ENCODE assay signal across 8 cellular contexts in genomic region chr11:61814242-61814957, GRCh38. TPM values are rescaled to one million over a fixed set of nuclear protein-coding genes. Genes with fewer than 3 reads are reported as not detected.
DNase-seq lines count a peak whose midpoint lies in the region; ATAC-seq, FAIRE-seq and TF ChIP-seq lines count a peak whose summit lies in the region.

No MANE protein-coding gene starts in this region.

- no peak overlapping the region for H3K23ac ChIP-seq in trophoblast cell (ENCODE audit: low read length)

- CTCF ChIA-PET in activated B cell treated with CpG ODN at 0.5 μM for 24 hours (lab: Charles Lee) = interaction anchor here (0.6 to 5.0 kb wide), 13 partner anchors 9 to 496 kb away, joined by 3 to 58 read pairs (median 4); partner anchors contain the start of genes CYB561A3 and FADS2

- H3K27me3 Mint-ChIP-seq in activated B cell treated with CpG ODN at 0.5 μM for 24 hours = peaks cover 4% of the 10 kb centered on the region

- peak overlapping the region; percentile 70 for H2AFZ ChIP-seq in trophoblast cell (ENCODE audit: insufficient read depth, low read length, poor library complexity)

- H3K9me3 Mint-ChIP-seq in activated B cell treated with CpG ODN at 0.5 μM for 24 hours = no peaks in the 10 kb centered on the region

- H3K4me1 ChIP-seq in HUES48 (ENCODE audit: control insufficient read depth, insufficient read depth, low read length) (peaks cover 12% of the 10 kb centered on the region), foreskin keratinocyte (peaks cover 7% of the 10 kb centered on the region), trophoblast cell (ENCODE audit: control insufficient read depth in 1 of 2, insufficient read depth in 2 of 2, low read length in 2 of 2) (peaks cover 0 to 8% of the 10 kb centered on the region in 2 experiments)

- peak overlapping the region; percentile 41 for H3K9ac ChIP-seq in HUES48 (ENCODE audit: low read depth, low read length)
- peak overlapping the region; percentile 79 for H3K9ac ChIP-seq in trophoblast cell (ENCODE audit: low read length)

- H3K27me3 ChIP-seq in HUES48 (ENCODE audit: control insufficient read depth, insufficient read depth, low read length) (no peaks in the 10 kb centered on the region), foreskin keratinocyte (no peaks in the 10 kb centered on the region), trophoblast cell (ENCODE audit: insufficient read depth, low read length) (no peaks in the 10 kb centered on the region)

- H2AK5ac ChIP-seq in trophoblast cell (ENCODE audit: low read length) = peak overlapping the region; percentile 24

- peak overlapping the region; percentile 92 for H3K4me3 Mint-ChIP-seq in activated B cell treated with CpG ODN at 0.5 μM for 24 hours

- POLR2A ChIA-PET in activated B cell treated with CpG ODN at 0.5 μM for 24 hours (lab: Charles Lee) = interaction anchor here (0.6 to 4.0 kb wide), 23 partner anchors 8 to 1037 kb away, joined by 3 to 61 read pairs (median 5); partner anchors contain the start of genes AHNAK, FADS2, FEN1 and FTH1

- H3K79me1 ChIP-seq in trophoblast cell (ENCODE audit: low read length) = peaks cover 26% of the 10 kb centered on the region

- TF ChIP-seq POLR2A in GM12891 (IDR thresholded peaks at IDR 0.05; ENCODE audit: low read depth, low read length) = no peak

- peak overlapping the region; percentile 54 for H2BK120ac ChIP-seq in trophoblast cell (ENCODE audit: insufficient read depth, low read length, poor library complexity)

- peaks cover 11% of the 10 kb centered on the region for H3K36me3 Mint-ChIP-seq in activated B cell treated with CpG ODN at 0.5 μM for 24 hours (ENCODE audit: low read depth)

- WGBS in trophoblast cell (ENCODE audit: extremely low coverage, insufficient coverage, insufficient read length) = no CpG with 5 or more reads among the region's 16 CpGs

- peak overlapping the region; percentile 38 for H2BK12ac ChIP-seq in trophoblast cell (ENCODE audit: low read length)

- H3K27ac Mint-ChIP-seq in activated B cell treated with CpG ODN at 0.5 μM for 24 hours = peak overlapping the region; percentile 87

- peak overlapping the region; percentile 90 for H4K8ac ChIP-seq in trophoblast cell (ENCODE audit: low read depth, low read length)

- H4K12ac ChIP-seq in trophoblast cell (ENCODE audit: low read depth, low read length) = peak overlapping the region; percentile 55

- H2BK5ac ChIP-seq in trophoblast cell (ENCODE audit: low read depth, low read length, poor library complexity) = peak overlapping the region; percentile 84

- peak overlapping the region; percentile 60 for H3K14ac ChIP-seq in trophoblast cell (ENCODE audit: low read length)

- peak overlapping the region; percentile 85 for H4K91ac ChIP-seq in trophoblast cell (ENCODE audit: low read depth, low read length)

- peaks cover 45% of the 10 kb centered on the region for H3K36me3 ChIP-seq in HUES48 (ENCODE audit: control insufficient read depth, insufficient read depth, low read length)
- peaks cover 38 to 45% of the 10 kb centered on the region in 2 experiments for H3K36me3 ChIP-seq in trophoblast cell (ENCODE audit: control insufficient read depth in 1 of 2, insufficient read depth in 2 of 2, low read length in 2 of 2)

- DNase-seq in CD1c-positive myeloid dendritic cell (ENCODE audit: extremely low spot score) = peak; percentile 75
- no peak for DNase-seq in activated B cell treated with CpG ODN at 0.5 μM for 24 hours
- DNase-seq in foreskin keratinocyte = peak in 1 of 2 donors; percentile 71
- peak; percentile 83 to 90 for DNase-seq in trophoblast cell
- DNase-seq in NCI-H446 treated with DMSO at 0.1 percent for 48 hours (lab: John Stamatoyannopoulos, UW) = no peak
- no peak for DNase-seq in GM12891 (ENCODE audit: insufficient read length, low spot score)
- no peak for DNase-seq in activated gamma-delta T cell treated with Interleukin-2 at 50 U/mL for 16 hours

- H3K27ac ChIP-seq in HUES48 (ENCODE audit: low read depth, low read length) (peak overlapping the region; percentile 98), foreskin keratinocyte (peak overlapping the region; percentile 85), trophoblast cell (ENCODE audit: low read depth, low read length) (peak overlapping the region; percentile 88)

- no peak for TF ChIP-seq CTCF in activated B cell treated with CpG ODN at 0.5 μM for 24 hours (IDR thresholded peaks at IDR 0.05)
- TF ChIP-seq CTCF in foreskin keratinocyte (conservative IDR thresholded peaks at IDR 0.05) = no peak

- intact Hi-C loops in activated B cell treated with CpG ODN at 0.5 μM for 24 hours (cut with micrococcal nuclease) = loop anchor here (2.0 to 10.0 kb wide), 2 partner anchors 20 to 230 kb away; partner anchors contain the start of gene SYT7

- peaks cover 16% of the 10 kb centered on the region for H3K4me1 Mint-ChIP-seq in activated B cell treated with CpG ODN at 0.5 μM for 24 hours

- ATAC-seq in activated B cell treated with CpG ODN at 0.5 μM for 24 hours (ENCODE audit: low read depth) (peak; percentile 18), foreskin keratinocyte (peak; percentile 16)

- H3K4me3 ChIP-seq in HUES48 (ENCODE audit: low read depth, low read length) (peak overlapping the region; percentile 76), trophoblast cell (ENCODE audit: low read depth, low read length) (no peak overlapping the region)

- no peaks in the 10 kb centered on the region for H3K9me3 ChIP-seq in HUES48 (ENCODE audit: control insufficient read depth, insufficient read depth, low read length)
- no peaks in the 10 kb centered on the region for H3K9me3 ChIP-seq in trophoblast cell (ENCODE audit: insufficient read depth, low read depth, low read length)

- peak overlapping the region; percentile 24 for H3K4ac ChIP-seq in trophoblast cell (ENCODE audit: low read depth, low read length)

- no peak for FAIRE-seq in GM12891 (lab: Jason Lieb, UNC)

- peak overlapping the region; percentile 82 for H3K4me2 ChIP-seq in trophoblast cell (ENCODE audit: low read length)

- peak overlapping the region; percentile 85 for H3K18ac ChIP-seq in trophoblast cell (ENCODE audit: low read length)

- H3K79me2 ChIP-seq in trophoblast cell (ENCODE audit: control insufficient read depth, insufficient read depth, low read length, poor library complexity) = peaks cover 11% of the 10 kb centered on the region

TF ChIP-seq in GM12891, 5 proteins besides CTCF, POLR2A, EP300 and RAD21:
- TF ChIP-seq SPI1 (IDR thresholded peaks at IDR 0.05; ENCODE audit: low read depth, low read length) (no peak), POU2F2 (IDR thresholded peaks at IDR 0.05; ENCODE audit: low read depth, low read length) (no peak), POLR2AphosphoS5 (IDR thresholded peaks at IDR 0.05; ENCODE audit: low read depth, low read length) (no peak), PAX5 (IDR thresholded peaks at IDR 0.05; ENCODE audit: insufficient read depth, low read length, severe bottlenecking) (no peak), TAF1 (IDR thresholded peaks at IDR 0.05; ENCODE audit: low read depth, low read length) (no peak; the same call in 1 of the 2 replicates)

RNA-seq across cellular contexts. Expression of gene FADS1, which starts 2.4 kb away (rescaled TPM):
- total RNA-seq in activated B cell treated with CpG ODN at 0.5 μM for 24 hours (19.6 and 23.3 TPM in 2 replicates), foreskin keratinocyte (88.0 and 97.3 TPM in 2 replicates)
- 40.1 and 41.6 TPM in 2 replicates for polyA plus RNA-seq in foreskin keratinocyte
- 83.8 and 84.0 TPM in 2 replicates for polyA plus RNA-seq in trophoblast cell (2013)
- 9.4 TPM for polyA plus RNA-seq in GM12891 (2012; ENCODE audit: low read depth, missing spikeins)

RNA-seq across cellular contexts. Expression of gene FADS2, which starts 13.7 kb away (rescaled TPM):
- total RNA-seq in activated B cell treated with CpG ODN at 0.5 μM for 24 hours = 10.9 and 13.4 TPM in 2 replicates
- 517 and 543 TPM in 2 replicates for total RNA-seq in foreskin keratinocyte
- polyA plus RNA-seq in foreskin keratinocyte = 354 and 363 TPM in 2 replicates
- polyA plus RNA-seq in trophoblast cell (2013) = 538 and 565 TPM in 2 replicates
- polyA plus RNA-seq in GM12891 (2012; ENCODE audit: low read depth, missing spikeins) = 85.3 TPM

RNA-seq across cellular contexts. Expression of gene FEN1, which starts 21.7 kb away (rescaled TPM):
- total RNA-seq in activated B cell treated with CpG ODN at 0.5 μM for 24 hours (23.9 and 25.4 TPM in 2 replicates), foreskin keratinocyte (73.6 and 92.9 TPM in 2 replicates)
- polyA plus RNA-seq in foreskin keratinocyte = 64.5 and 79.3 TPM in 2 replicates
- polyA plus RNA-seq in trophoblast cell (2013) = 53.9 and 58.2 TPM in 2 replicates
- polyA plus RNA-seq in GM12891 (2012; ENCODE audit: low read depth, missing spikeins) = 73.7 TPM

RNA-seq across cellular contexts. Expression of gene TMEM258, which starts 22.0 kb away (rescaled TPM):
- total RNA-seq in activated B cell treated with CpG ODN at 0.5 μM for 24 hours = 87.4 and 94.0 TPM in 2 replicates
- total RNA-seq in foreskin keratinocyte = 133 and 163 TPM in 2 replicates
- 223 and 259 TPM in 2 replicates for polyA plus RNA-seq in foreskin keratinocyte
- 246 and 256 TPM in 2 replicates for polyA plus RNA-seq in trophoblast cell (2013)
- 340 TPM for polyA plus RNA-seq in GM12891 (2012; ENCODE audit: low read depth, missing spikeins)

Comparison
In these comparisons a context has a peak if more than half of its experiments do, and no peak if none do; other contexts are left out.
1. DNase-seq: peak in CD1c-positive myeloid dendritic cell (single experiment) and trophoblast cell (2 of 2); none in activated B cell treated with CpG ODN at 0.5 μM for 24 hours (single experiment), NCI-H446 treated with DMSO at 0.1 percent for 48 hours (single experiment), GM12891 (single experiment) and activated gamma-delta T cell treated with Interleukin-2 at 50 U/mL for 16 hours (single experiment).
2. RNA of gene FADS2, which starts 13.7 kb away (total RNA-seq): 517 to 543 TPM in foreskin keratinocyte; 10.9 to 13.4 TPM in activated B cell treated with CpG ODN at 0.5 μM for 24 hours; every median in the first group is over 10 times any median in the second.
3. Peak in every context shown above with its lines, with median percentiles within 50 percentile points of each other: H3K27ac ChIP-seq.